ENCODE assay signal across 35 cellular contexts in the genomic region with DNA sequence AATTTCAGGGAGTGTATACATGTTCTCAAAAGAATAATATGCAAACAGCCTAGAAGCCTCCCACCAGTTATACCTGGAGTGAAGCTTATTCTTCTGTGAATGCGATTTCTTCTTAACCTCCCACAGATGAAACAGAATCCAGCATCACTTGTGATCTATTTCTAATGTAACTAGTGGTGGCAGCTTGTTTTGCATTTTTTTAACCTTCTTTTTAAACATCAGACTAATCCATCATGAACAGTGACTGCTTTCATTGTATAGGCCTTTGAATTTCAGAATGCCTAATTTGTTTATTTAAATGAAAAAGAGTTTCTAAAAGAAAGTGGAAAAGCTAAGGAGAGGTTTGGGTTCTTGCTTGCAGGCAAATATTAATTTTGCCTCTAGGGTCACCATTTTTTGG.
A peak's percentile ranks its signal among the peaks of the same experiment; 100 is the strongest.
DNase-seq lines count a peak whose midpoint lies in the region; ATAC-seq and TF ChIP-seq lines count a peak whose summit lies in the region.
"Had no signal": no experiment of that assay in that cellular context is flagged by ENCODE, and none has a peak within 500 bp of the region (broad histone marks: within the 10 kb centered on the region; RNA-seq: fewer than 3 reads in every experiment).

No MANE protein-coding gene starts in this region.

- no peak overlapping the region for H3K27ac Mint-ChIP-seq in GM23338
- no peak overlapping the region for H3K27ac Mint-ChIP-seq in stimulated activated naive B cell treated with anti-CD40 and anti-IgM and Interleukin-4, amounts not matched to agents 10 μg/mL and 1 μg/mL and 100 μg/mL, for 72 hours
- H3K27ac Mint-ChIP-seq: B cell; CD14-positive monocyte; CD4-positive, alpha-beta memory T cell; CD4-positive, alpha-beta T cell; CD4-positive, CD25-positive, alpha-beta regulatory T cell; CD8-positive, alpha-beta memory T cell; CD8-positive, alpha-beta T cell had no signal

- H3K4me3 ChIP-seq in GM23338 = no peak overlapping the region
- no peak overlapping the region for H3K4me3 ChIP-seq in left lung
- H3K4me3 ChIP-seq: A549; BLaER1; BLaER1 treated with 17β-estradiol and CSF1 and Interleukin-3, amounts not matched to agents 10 nM and 100 nM had no signal

- no peaks in the 10 kb centered on the region for H3K9me3 Mint-ChIP-seq in GM23338
- peaks cover 1 to 5% of the 10 kb centered on the region in 2 donors for H3K9me3 Mint-ChIP-seq in stimulated activated naive B cell treated with anti-CD40 and anti-IgM and Interleukin-4, amounts not matched to agents 10 μg/mL and 1 μg/mL and 100 μg/mL, for 72 hours
- H3K9me3 Mint-ChIP-seq: CD4-positive, alpha-beta T cell; CD8-positive, alpha-beta T cell had no signal

- peak overlapping the region; percentile 12; the same call in 1 of the 2 replicates for H3K4me2 ChIP-seq in GM23338
- H3K4me2 ChIP-seq: A549; BLaER1; BLaER1 treated with 17β-estradiol and CSF1 and Interleukin-3, amounts not matched to agents 10 nM and 100 nM had no signal

- H4K20me1 ChIP-seq in GM23338 (replicated peaks; ENCODE audit: insufficient read depth) = no peaks in the 10 kb centered on the region
- H4K20me1 ChIP-seq: BLaER1; BLaER1 treated with 17β-estradiol and CSF1 and Interleukin-3, amounts not matched to agents 10 nM and 100 nM had no signal

- no peaks in the 10 kb centered on the region for H3F3A ChIP-seq in GM23338 (replicated peaks; ENCODE audit: low read depth)

- TF ChIP-seq CTCF in GM23338 (conservative IDR thresholded peaks at IDR 0.05; ENCODE audit: low read depth in 2 of 2) (no peak), left lung (IDR thresholded peaks at IDR 0.05) (no peak)

- peaks cover 2% of the 10 kb centered on the region for H3K27me3 Mint-ChIP-seq in GM23338 (ENCODE audit: insufficient read depth, low read depth, poor library complexity)
- no peaks in the 10 kb centered on the region for H3K27me3 Mint-ChIP-seq in stimulated activated naive B cell treated with anti-CD40 and anti-IgM and Interleukin-4, amounts not matched to agents 10 μg/mL and 1 μg/mL and 100 μg/mL, for 72 hours
- H3K27me3 Mint-ChIP-seq: B cell; CD4-positive, CD25-positive, alpha-beta regulatory T cell had no signal

- no peaks in the 10 kb centered on the region for H3K79me2 ChIP-seq in GM23338 (replicated peaks; ENCODE audit: insufficient read depth)

- no peak overlapping the region for H2AFZ ChIP-seq in GM23338

- H3K36me3 Mint-ChIP-seq in GM23338 (ENCODE audit: low read depth) = no peaks in the 10 kb centered on the region; the same call in 2 of the 3 replicates
- H3K36me3 Mint-ChIP-seq in stimulated activated naive B cell treated with anti-CD40 and anti-IgM and Interleukin-4, amounts not matched to agents 10 μg/mL and 1 μg/mL and 100 μg/mL, for 72 hours = no peaks in the 10 kb centered on the region
- H3K36me3 Mint-ChIP-seq: CD14-positive monocyte; CD4-positive, alpha-beta memory T cell; CD4-positive, CD25-positive, alpha-beta regulatory T cell; CD8-positive, alpha-beta memory T cell; CD8-positive, alpha-beta T cell had no signal

- peaks cover 8% of the 10 kb centered on the region for H3K9me2 ChIP-seq in GM23338 (ENCODE audit: insufficient read depth)

- H3K36me3 ChIP-seq in GM23338 (ENCODE audit: insufficient read depth) = no peaks in the 10 kb centered on the region
- H3K36me3 ChIP-seq in left lung = no peaks in the 10 kb centered on the region
- H3K36me3 ChIP-seq: BE2C; BLaER1; BLaER1 treated with 17β-estradiol and CSF1 and Interleukin-3, amounts not matched to agents 10 nM and 100 nM had no signal

- H3K4me3 Mint-ChIP-seq in GM23338 = no peak overlapping the region
- no peak overlapping the region for H3K4me3 Mint-ChIP-seq in stimulated activated naive B cell treated with anti-CD40 and anti-IgM and Interleukin-4, amounts not matched to agents 10 μg/mL and 1 μg/mL and 100 μg/mL, for 72 hours
- H3K4me3 Mint-ChIP-seq: B cell; CD14-positive monocyte; CD4-positive, alpha-beta memory T cell; CD4-positive, alpha-beta T cell; CD4-positive, CD25-positive, alpha-beta regulatory T cell; CD8-positive, alpha-beta memory T cell; CD8-positive, alpha-beta T cell had no signal

- peaks cover 25% of the 10 kb centered on the region; the same call in 2 of the 3 replicates for H3K4me1 Mint-ChIP-seq in GM23338
- no peaks in the 10 kb centered on the region for H3K4me1 Mint-ChIP-seq in stimulated activated naive B cell treated with anti-CD40 and anti-IgM and Interleukin-4, amounts not matched to agents 10 μg/mL and 1 μg/mL and 100 μg/mL, for 72 hours
- H3K4me1 Mint-ChIP-seq: B cell; CD14-positive monocyte; CD4-positive, alpha-beta memory T cell; CD4-positive, CD25-positive, alpha-beta regulatory T cell; CD8-positive, alpha-beta memory T cell had no signal

- H3K9me3 ChIP-seq in left lung = no peaks in the 10 kb centered on the region
- H3K9me3 ChIP-seq: A549; BE2C; BLaER1; BLaER1 treated with 17β-estradiol and CSF1 and Interleukin-3, amounts not matched to agents 10 nM and 100 nM; Caco-2 had no signal

- H3K27ac ChIP-seq in GM23338 (ENCODE audit: low read depth) (no peak overlapping the region), left lung (no peak overlapping the region)
- H3K27ac ChIP-seq: 22Rv1; A549; BLaER1; BLaER1 treated with 17β-estradiol and CSF1 and Interleukin-3, amounts not matched to agents 10 nM and 100 nM; C4-2B had no signal

- DNase-seq in GM23338 (ENCODE audit: low spot score) = no peak
- DNase-seq in NCI-H526 (lab: John Stamatoyannopoulos, UW) = peak; percentile 81 to 85
- peak; percentile 79 for DNase-seq in NCI-H526 treated with DMSO at 0.1 percent for 48 hours (lab: John Stamatoyannopoulos, UW)
- peak; percentile 17 for DNase-seq in left kidney (ENCODE audit: low read depth, low spot score)
- DNase-seq in left lung = no peak
- DNase-seq in LoVo (ENCODE audit: low spot score) = no peak
- DNase-seq in stimulated activated naive B cell treated with anti-CD40 and anti-IgM and Interleukin-4, amounts not matched to agents 10 μg/mL and 1 μg/mL and 100 μg/mL, for 72 hours = no peak
- DNase-seq: 8988T; ACHN; AML-193; BE2C; C1 segment of cervical spinal cord; Caco-2; Calu3; CD4-positive, alpha-beta memory T cell; CD4-positive, alpha-beta T cell; CD4-positive, CD25-positive, alpha-beta regulatory T cell; CD8-positive, alpha-beta memory T cell; CD8-positive, alpha-beta T cell; COR-L47; DMS 273 treated with DMSO at 0.1 percent for 48 hours; DMS153; DMS53; DMS79; DMS79 treated with DMSO at 0.1 percent for 48 hours; DND-41; EL had no signal

- no peak for ATAC-seq in GM23338
- ATAC-seq in left lung = no peak
- ATAC-seq in GM21529 (IDR thresholded peaks at IDR 0.05; ENCODE audit: unreplicated experiment) = no peak
- ATAC-seq in stimulated activated naive B cell treated with anti-CD40 and anti-IgM and Interleukin-4, amounts not matched to agents 10 μg/mL and 1 μg/mL and 100 μg/mL, for 72 hours (replicated peaks) = no peak
- ATAC-seq: A549; CD8-positive, alpha-beta T cell had no signal

- H3K4me1 ChIP-seq in GM23338 (ENCODE audit: insufficient read depth) (peaks cover 4% of the 10 kb centered on the region), left lung (no peaks in the 10 kb centered on the region)
- H3K4me1 ChIP-seq: A549; BE2C; BLaER1; BLaER1 treated with 17β-estradiol and CSF1 and Interleukin-3, amounts not matched to agents 10 nM and 100 nM; Caco-2 had no signal

- intact Hi-C loops in left lung (cut with DNase I) = no loop called here

- H3K27me3 ChIP-seq in GM23338 (ENCODE audit: insufficient read depth) (no peaks in the 10 kb centered on the region), left lung (no peaks in the 10 kb centered on the region)
- H3K27me3 ChIP-seq: BE2C; BLaER1; BLaER1 treated with 17β-estradiol and CSF1 and Interleukin-3, amounts not matched to agents 10 nM and 100 nM had no signal

Comparison
In these comparisons a context has a peak if more than half of its experiments do, and no peak if none do; other contexts are left out.
1. DNase-seq: peak in NCI-H526 (2 of 2), NCI-H526 treated with DMSO at 0.1 percent for 48 hours (single experiment) and left kidney (single experiment); none in GM23338 (single experiment), left lung (0 of 2), LoVo (single experiment) and stimulated activated naive B cell treated with anti-CD40 and anti-IgM and Interleukin-4, amounts not matched to agents 10 μg/mL and 1 μg/mL and 100 μg/mL, for 72 hours (single experiment).